ENCODE assay signal across 8 cellular contexts in genomic region chr17:64025732-64026294, GRCh38. TPM values are rescaled to one million over a fixed set of nuclear protein-coding genes. Genes with fewer than 3 reads are reported as not detected.
DNase-seq lines count a peak whose midpoint lies in the region; ATAC-seq, FAIRE-seq and TF ChIP-seq lines count a peak whose summit lies in the region.

No MANE protein-coding gene starts in this region.

- peak overlapping the region; percentile 41 for H2AFZ ChIP-seq in astrocyte (ENCODE audit: low read depth, low read length)

- H3K9me3 ChIP-seq in astrocyte (ENCODE audit: insufficient read depth, low read depth, low read length) (no peaks in the 10 kb centered on the region), spleen (no peaks in the 10 kb centered on the region)

- no peak for TF ChIP-seq POLR2A in spleen (IDR thresholded peaks at IDR 0.05)

- H3K9me3 Mint-ChIP-seq in astrocyte (ENCODE audit: unreplicated experiment) = no peaks in the 10 kb centered on the region

- H3K27me3 ChIP-seq in astrocyte (ENCODE audit: insufficient read depth, low read length) = no peaks in the 10 kb centered on the region
- no peaks in the 10 kb centered on the region for H3K27me3 ChIP-seq in spleen (replicated peaks in 1 of 7)

- 1 to 6% (median 3%) methylated on average over 19 to 21 of the region's 21 CpGs for WGBS in spleen, 5 donors

- peaks cover 13% of the 10 kb centered on the region for H3K27me3 Mint-ChIP-seq in astrocyte (ENCODE audit: low read depth, unreplicated experiment)

- H3K27ac ChIP-seq in astrocyte (ENCODE audit: low read depth, low read length) (no peak overlapping the region), spleen (peak overlapping the region; percentile 73 to 98 (median 91))

- H3K4me1 ChIP-seq in astrocyte (ENCODE audit: insufficient read depth, low read length) (no peaks in the 10 kb centered on the region), spleen (peaks cover 18 to 71% (median 46%) of the 10 kb centered on the region in 6 donors)

- H3K4me1 Mint-ChIP-seq in astrocyte (ENCODE audit: low read depth, unreplicated experiment) = no peaks in the 10 kb centered on the region

- H3K79me2 ChIP-seq in astrocyte (ENCODE audit: insufficient read depth, low read length) = no peaks in the 10 kb centered on the region

- H3K4me2 ChIP-seq in astrocyte (ENCODE audit: low read length) = peak overlapping the region; percentile 40

- H3K36me3 ChIP-seq in astrocyte (ENCODE audit: insufficient read depth, low read length) (no peaks in the 10 kb centered on the region), spleen (no peaks in the 10 kb centered on the region)

- no peak overlapping the region for H3K4me3 ChIP-seq in astrocyte (ENCODE audit: insufficient read depth, low read depth, low read length)
- H3K4me3 ChIP-seq in spleen = peak overlapping the region in 3 of 8 donors; percentile 2 to 50 (median 17)

- no peak for FAIRE-seq in astrocyte (lab: Jason Lieb, UNC)

- no peaks in the 10 kb centered on the region for H3K36me3 Mint-ChIP-seq in astrocyte (ENCODE audit: low read depth, unreplicated experiment)

- DNase-seq in EL (peak; percentile 77), NCI-H2081 (lab: John Stamatoyannopoulos, UW) (peak; percentile 82 to 86), T-helper 9 cell (peak; percentile 90), astrocyte (ENCODE audit: low read depth) (peak; percentile 30), iPS-NIHi11 (ENCODE audit: low spot score) (peak; percentile 85), spleen (peak; percentile 98)

- H3K9ac ChIP-seq in astrocyte (ENCODE audit: low read length) = no peak overlapping the region

- intact Hi-C loops in spleen (cut with DNase I; ENCODE audit: low total_unique reads) = loop anchor here (5.0 kb wide), 1 partner anchor 114 kb away; the partner anchor contains the start of gene CSHL1

- TF ChIP-seq CTCF in astrocyte (IDR thresholded peaks at IDR 0.05; ENCODE audit: insufficient read depth, low read depth, low read length) (peak; percentile 86), spleen (IDR thresholded peaks at IDR 0.05 in 8 of 11, conservative IDR thresholded peaks at IDR 0.05 in 3 of 11) (peak; percentile 95 to 98 (median 98))

- H4K20me1 ChIP-seq in astrocyte (ENCODE audit: insufficient read depth, low read length) = no peaks in the 10 kb centered on the region

- ATAC-seq in HG02763 (IDR thresholded peaks at IDR 0.05; ENCODE audit: unreplicated experiment) = peak; percentile 59
- no peak for ATAC-seq in GM21367 (IDR thresholded peaks at IDR 0.05; ENCODE audit: unreplicated experiment)

- H3K27ac Mint-ChIP-seq in astrocyte (ENCODE audit: unreplicated experiment) = no peak overlapping the region

- H3K4me3 Mint-ChIP-seq in astrocyte (ENCODE audit: unreplicated experiment) = no peak overlapping the region

RNA-seq across cellular contexts. Expression of gene ICAM2, which starts 5.4 kb away (rescaled TPM):
- total RNA-seq in astrocyte (not detected in 2 replicates), spleen (100 to 1,000 TPM; 136 to 412 (median 275) TPM)
- 100 to 1,000 TPM in 1 of 3 donors, 10 to 100 TPM in 2; 79.2 to 108 (median 86.7) TPM for polyA plus RNA-seq in spleen

RNA-seq across cellular contexts. Expression of gene PRR29, which starts 27.7 kb away (rescaled TPM):
- total RNA-seq in astrocyte (0.54 and 0.94 TPM in 2 replicates), spleen (1 to 10 TPM; 1.6 to 9.1 (median 3.5) TPM)
- polyA plus RNA-seq in spleen = 1 to 10 TPM in 1 of 3 donors, under 1 TPM in 2; 0.65 to 3.6 (median 0.73) TPM

RNA-seq across cellular contexts. Expression of gene SCN4A, which starts 53.1 kb away (rescaled TPM):
- 0.22 and 0.43 TPM in 2 replicates for total RNA-seq in astrocyte
- 1 to 10 TPM in 5 of 7 donors, under 1 TPM in 2; 0.54 to 4.0 (median 1.3) TPM for total RNA-seq in spleen
- polyA plus RNA-seq in spleen = under 1 TPM; 0.14 to 0.70 (median 0.26) TPM

Comparison
In these comparisons a context has a peak if more than half of its experiments do, and no peak if none do; other contexts are left out.
1. DNase-seq: peak in every context shown above with its lines; median percentile 98 in spleen; 90 in T-helper 9 cell; 85 in iPS-NIHi11; 84 in NCI-H2081; 77 in EL; 30 in astrocyte.
2. RNA of gene ICAM2, which starts 5.4 kb away (total RNA-seq): 136 to 412 TPM in spleen; not detected in astrocyte; every median in the first group is over 100 times any median in the second.